ENCODE assay signal across 20 cellular contexts in genomic region chr5:135026645-135027317, GRCh38. TPM values are rescaled to one million over a fixed set of nuclear protein-coding genes. Genes with fewer than 3 reads are reported as not detected.
DNase-seq lines count a peak whose midpoint lies in the region; ATAC-seq and TF ChIP-seq lines count a peak whose summit lies in the region.
"Had no signal": no experiment of that assay in that cellular context is flagged by ENCODE, and none has a peak within 500 bp of the region (broad histone marks: within the 10 kb centered on the region; RNA-seq: fewer than 3 reads in every experiment).

No MANE protein-coding gene starts in this region.

- no peak for ATAC-seq in GM21360 (IDR thresholded peaks at IDR 0.05; ENCODE audit: unreplicated experiment)
- ATAC-seq: activated CD8-positive, alpha-beta T cell treated with anti-CD3 and anti-CD28 coated beads for 36 hours; activated T-cell treated with anti-CD3 and anti-CD28 coated beads, Interleukin-2, amount 50 U/mL, for 72 hours; left lung; mucosa of descending colon had no signal

- no peak overlapping the region for H3K23ac ChIP-seq in H9 (ENCODE audit: insufficient read length, low read depth, low read length)

- H2BK15ac ChIP-seq in H9 (ENCODE audit: low read depth, low read length), result no peak overlapping the region

- no peak overlapping the region for H2BK20ac ChIP-seq in H9 (ENCODE audit: low read depth, low read length, poor library complexity, severe bottlenecking)

- intact Hi-C loops in OCI-LY7 (cut with micrococcal nuclease; ENCODE audit: unreplicated experiment), result no loop called here

- peak overlapping the region in 1 of 2 experiments; percentile 72; a peak in 3 of 5 replicates for H3K4me3 Mint-ChIP-seq in H9
- H3K4me3 Mint-ChIP-seq: activated CD8-positive, alpha-beta T cell treated with anti-CD3 and anti-CD28 coated beads for 36 hours; activated naive CD8-positive, alpha-beta T cell treated with anti-CD3 and anti-CD28 coated beads, Interleukin-2, amount 10 ng/mL, durations not matched to agents 7 days and 5 days; activated T-cell treated with anti-CD3 and anti-CD28 coated beads, Interleukin-2, amount 50 U/mL, for 72 hours had no signal

- no peak overlapping the region for H4K91ac ChIP-seq in H9 (ENCODE audit: insufficient read length, low read depth, low read length)

- POLR2A ChIA-PET in OCI-LY7 (lab: Charles Lee), result interaction anchor here (0.5 to 0.6 kb wide), 2 partner anchors 26 to 123 kb away, joined by 3 to 4 read pairs; no protein-coding TSS in a partner anchor

- H2AFZ ChIP-seq in H9 (ENCODE audit: low read length), result no peak overlapping the region
- H2AFZ ChIP-seq in OCI-LY7 (ENCODE audit: low read length), result no peak overlapping the region
- no peak overlapping the region for H2AFZ ChIP-seq in osteoblast (ENCODE audit: low read length)

- peak overlapping the region; percentile 45 for H3K4me2 ChIP-seq in H9 (ENCODE audit: insufficient read depth, insufficient read length, low read length)
- no peak overlapping the region; the same call in 1 of the 2 replicates for H3K4me2 ChIP-seq in OCI-LY7 (ENCODE audit: low read length)
- H3K4me2 ChIP-seq in osteoblast (ENCODE audit: insufficient read depth, low read length), result no peak overlapping the region

- CTCF ChIA-PET in OCI-LY7 (lab: Charles Lee; ENCODE audit: unreplicated experiment), result no interaction called here

- H3T11ph ChIP-seq in H9 (ENCODE audit: low read length), result no peak overlapping the region

- H3K4me3 ChIP-seq in OCI-LY7 (ENCODE audit: low read depth, low read length, poor library complexity, severe bottlenecking) (no peak overlapping the region), esophagus (ENCODE audit: low read depth in 1 of 2, low read length in 2 of 2) (peak overlapping the region; percentile 63 to 83), osteoblast (ENCODE audit: insufficient read depth, low read length) (no peak overlapping the region)
- H3K4me3 ChIP-seq: left lung, mucosa of descending colon had no signal

- H3K4me1 Mint-ChIP-seq in H9, result peaks cover 8 to 35% of the 10 kb centered on the region in 2 experiments

- H4K20me1 ChIP-seq in H9 (ENCODE audit: control insufficient read depth, insufficient read depth, insufficient read length) (no peaks in the 10 kb centered on the region), OCI-LY7 (ENCODE audit: insufficient read depth, low read length) (0 out of 2 replicates have a peak, but pooled peaks cover 8% of the 10 kb centered on the region), osteoblast (ENCODE audit: insufficient read depth, low read length) (no peaks in the 10 kb centered on the region)

- H3K36me3 ChIP-seq in OCI-LY7 (ENCODE audit: insufficient read depth, low read length) (peaks cover 63% of the 10 kb centered on the region), esophagus (ENCODE audit: control insufficient read depth in 2 of 2, insufficient read depth in 2 of 2, low read length in 1 of 2) (peaks cover 0 to 47% of the 10 kb centered on the region in 2 donors), osteoblast (ENCODE audit: insufficient read depth, low read length) (peaks cover 13% of the 10 kb centered on the region)
- H3K36me3 ChIP-seq: left lung had no signal

- H3K9ac ChIP-seq in H9 (ENCODE audit: extremely low read depth, insufficient read length, low read length), result no peak overlapping the region

- H3K9me3 Mint-ChIP-seq in H9, result peaks cover 0 to 6% of the 10 kb centered on the region in 2 experiments; a peak in 2 of 5 replicates
- H3K9me3 Mint-ChIP-seq: activated T-cell treated with anti-CD3 and anti-CD28 coated beads, Interleukin-2, amount 50 U/mL, for 72 hours had no signal

- no peaks in the 10 kb centered on the region for H3K4me1 ChIP-seq in H9 (ENCODE audit: insufficient read depth, low read length)
- peaks cover 29% of the 10 kb centered on the region for H3K4me1 ChIP-seq in OCI-LY7 (ENCODE audit: insufficient read depth, low read length, poor library complexity, severe bottlenecking)
- peaks cover 6 to 14% of the 10 kb centered on the region in 2 donors for H3K4me1 ChIP-seq in esophagus (ENCODE audit: control insufficient read depth in 2 of 2, insufficient read depth in 2 of 2, low read length in 1 of 2)
- H3K4me1 ChIP-seq in osteoblast (ENCODE audit: insufficient read depth, low read length), result peaks cover 3% of the 10 kb centered on the region

- H3K9me2 ChIP-seq in OCI-LY7 (ENCODE audit: insufficient read depth, low read length), result no peaks in the 10 kb centered on the region

- H3K4ac ChIP-seq in H9 (ENCODE audit: low read depth, low read length), result no peak overlapping the region

- no peak overlapping the region for H4K8ac ChIP-seq in H9 (replicated peaks; ENCODE audit: insufficient read length, low read depth, low read length)

- no peak overlapping the region for H2BK12ac ChIP-seq in H9 (ENCODE audit: insufficient read length, low read depth, low read length)

- DNase-seq in H9 (no peak), OCI-LY7 (ENCODE audit: low spot score) (no peak), osteoblast (ENCODE audit: insufficient read length, low spot score, missing footprints) (peak; percentile 66), cerebellar nuclear complex (lab: John Stamatoyannopoulos, UW) (no peak)
- no peak for DNase-seq in activated CD4-positive, alpha-beta T cell treated with anti-CD3 and anti-CD28 coated beads, Interleukin-2, amount 50 U/mL, for 1 hour
- DNase-seq in activated CD4-positive, CD25-positive, alpha-beta regulatory T cell (lab: John Stamatoyannopoulos, UW), result no peak
- DNase-seq: activated CD8-positive, alpha-beta T cell treated with anti-CD3 and anti-CD28 coated beads for 36 hours; activated naive CD8-positive, alpha-beta T cell treated with anti-CD3 and anti-CD28 coated beads, Interleukin-2, amount 10 ng/mL, durations not matched to agents 7 days and 5 days; activated T-cell treated with anti-CD3 and anti-CD28 coated beads, Interleukin-2, amount 50 U/mL, for 72 hours; mucosa of descending colon; NCI-H1105 treated with DMSO at 0.1 percent for 48 hours; NCI-H510A; SHP77; testis had no signal

- no peak overlapping the region for H3K14ac ChIP-seq in H9 (ENCODE audit: insufficient read depth, low read length)

- H3K79me1 ChIP-seq in H9 (ENCODE audit: insufficient read depth, low read depth, low read length, poor library complexity, severe bottlenecking), result no peaks in the 10 kb centered on the region

- no peak overlapping the region for H3K27ac Mint-ChIP-seq in H9
- H3K27ac Mint-ChIP-seq: activated CD8-positive, alpha-beta T cell treated with anti-CD3 and anti-CD28 coated beads for 36 hours; activated naive CD8-positive, alpha-beta T cell treated with anti-CD3 and anti-CD28 coated beads, Interleukin-2, amount 10 ng/mL, durations not matched to agents 7 days and 5 days; activated T-cell treated with anti-CD3 and anti-CD28 coated beads, Interleukin-2, amount 50 U/mL, for 72 hours had no signal

- no peak overlapping the region for H4K5ac ChIP-seq in H9 (ENCODE audit: insufficient read length, low read depth, low read length)

- no TSS peak for BruUV-seq in OCI-LY7 (replicated peaks; lab: Mats Ljungman, UMichigan)

- no peak overlapping the region for H2AK5ac ChIP-seq in H9 (ENCODE audit: insufficient read length, low read length)

- no CpG with 5 or more reads among the region's 13 CpGs for WGBS in H9 (ENCODE audit: extremely low coverage, insufficient read length, low lambda C conversion rate)
- 29 to 56% methylated on average over 13 of the region's 13 CpGs for WGBS in esophagus, 2 donors

- TF ChIP-seq CTCF in H9 (conservative IDR thresholded peaks at IDR 0.05), result no peak
- TF ChIP-seq CTCF in OCI-LY7 (conservative IDR thresholded peaks at IDR 0.05; ENCODE audit: low read length), result no peak
- no peak for TF ChIP-seq CTCF in osteoblast (IDR thresholded peaks at IDR 0.05; ENCODE audit: extremely low read depth, low read depth, low read length)

- peaks cover 2% of the 10 kb centered on the region for H3K23me2 ChIP-seq in H9 (ENCODE audit: insufficient read length, low read depth, low read length, poor library complexity, severe bottlenecking)

- H2BK120ac ChIP-seq in H9 (ENCODE audit: low read depth, low read length, poor library complexity, severe bottlenecking), result no peak overlapping the region

- H2BK5ac ChIP-seq in H9 (ENCODE audit: insufficient read length, low read length), result no peak overlapping the region

- no peak overlapping the region for H3K18ac ChIP-seq in H9 (ENCODE audit: insufficient read length, low read depth, low read length)

- no peaks in the 10 kb centered on the region; a peak in 1 of 7 replicates for H3K36me3 Mint-ChIP-seq in H9 (ENCODE audit: insufficient read depth in 1 of 3, low read depth in 3 of 3)

- H3K9me3 ChIP-seq in H9 (ENCODE audit: control insufficient read depth, low read depth, low read length) (no peaks in the 10 kb centered on the region), OCI-LY7 (ENCODE audit: low read length) (no peaks in the 10 kb centered on the region), esophagus (ENCODE audit: control insufficient read depth in 2 of 2, insufficient read depth in 1 of 2, low read depth in 1 of 2, low read length in 1 of 2) (peaks cover 0 to 3% of the 10 kb centered on the region in 2 donors), osteoblast (ENCODE audit: low read depth, low read length) (no peaks in the 10 kb centered on the region)
- H3K9me3 ChIP-seq: left lung, mucosa of descending colon, testis had no signal

- H3K56ac ChIP-seq in H9 (ENCODE audit: insufficient read length, low read depth, low read length), result no peak overlapping the region

- H3K79me2 ChIP-seq in H9 (ENCODE audit: insufficient read depth, low read length), result no peaks in the 10 kb centered on the region
- H3K79me2 ChIP-seq in OCI-LY7 (ENCODE audit: insufficient read depth, low read depth, low read length), result peaks cover 27% of the 10 kb centered on the region
- peaks cover 62% of the 10 kb centered on the region for H3K79me2 ChIP-seq in osteoblast (ENCODE audit: insufficient read depth, low read length)

- H3K27me3 ChIP-seq in H9 (ENCODE audit: insufficient read depth, low read length) (peaks cover 65% of the 10 kb centered on the region), esophagus (ENCODE audit: control insufficient read depth in 1 of 2, insufficient read depth in 2 of 2, low read length in 2 of 2) (no peaks in the 10 kb centered on the region), osteoblast (ENCODE audit: insufficient read depth, low read length) (no peaks in the 10 kb centered on the region)
- H3K27me3 ChIP-seq: testis had no signal

- peaks cover 100% of the 10 kb centered on the region for H3K27me3 Mint-ChIP-seq in H9 (ENCODE audit: low read depth)

- no peak overlapping the region for H3K27ac ChIP-seq in H9 (ENCODE audit: insufficient read length, low read depth, low read length)
- H3K27ac ChIP-seq in OCI-LY7 (ENCODE audit: low read depth, low read length, poor library complexity, severe bottlenecking), result peak overlapping the region; percentile 25
- peak overlapping the region; percentile 96 to 99 for H3K27ac ChIP-seq in esophagus (ENCODE audit: low read depth in 2 of 2, low read length in 1 of 2)
- H3K27ac ChIP-seq in osteoblast (ENCODE audit: low read depth, low read length), result no peak overlapping the region
- H3K27ac ChIP-seq: left lung, testis had no signal

RNA-seq across cellular contexts. Expression of gene PITX1, which starts 7.2 kb away (rescaled TPM):
- total RNA-seq in H9 (2021), result not detected in 2 replicates
- total RNA-seq in OCI-LY7 (2014; rRNA removed; shearing (Covaris generic)), result 55.3 and 56.3 TPM in 2 replicates
- 66.8 and 76.4 TPM in 2 replicates for total RNA-seq in OCI-LY7 (2022)
- 100 to 1,000 TPM; 485 to 519 TPM for polyA plus RNA-seq in esophagus
- 8.3 and 9.8 TPM in 2 replicates for total RNA-seq in osteoblast
- total RNA-seq: activated naive CD8-positive, alpha-beta T cell treated with anti-CD3 and anti-CD28 coated beads, Interleukin-2, amount 10 ng/mL, durations not matched to agents 7 days and 5 days; dermis microvascular lymphatic vessel endothelial cell had no signal

RNA-seq across cellular contexts. Expression of gene CATSPER3, which starts 59.1 kb away (rescaled TPM):
- total RNA-seq in H9 (2021) (0.31 and 0.50 TPM in 2 replicates), OCI-LY7 (2022) (0.61 and 1.0 TPM in 2 replicates), osteoblast (0.29 and 0.36 TPM in 2 replicates)
- 0.80 TPM in 1 of 2 replicates, not detected in the other for total RNA-seq in OCI-LY7 (2014; rRNA removed; shearing (Covaris generic))
- under 1 TPM; 0.34 to 0.55 TPM for polyA plus RNA-seq in esophagus
- total RNA-seq: epithelial cell of proximal tubule, HT-29 had no signal

Comparison
In these comparisons a context has a peak if more than half of its experiments do, and no peak if none do; other contexts are left out.
1. H3K27ac ChIP-seq: peak in OCI-LY7 (single experiment) and esophagus (2 of 2); none in H9 (single experiment) and osteoblast (single experiment).
2. H3K4me3 ChIP-seq: peak in esophagus (2 of 2); none in OCI-LY7 (single experiment) and osteoblast (single experiment).